ENCODE assay signal across 1 cellular context in the genomic region with DNA sequence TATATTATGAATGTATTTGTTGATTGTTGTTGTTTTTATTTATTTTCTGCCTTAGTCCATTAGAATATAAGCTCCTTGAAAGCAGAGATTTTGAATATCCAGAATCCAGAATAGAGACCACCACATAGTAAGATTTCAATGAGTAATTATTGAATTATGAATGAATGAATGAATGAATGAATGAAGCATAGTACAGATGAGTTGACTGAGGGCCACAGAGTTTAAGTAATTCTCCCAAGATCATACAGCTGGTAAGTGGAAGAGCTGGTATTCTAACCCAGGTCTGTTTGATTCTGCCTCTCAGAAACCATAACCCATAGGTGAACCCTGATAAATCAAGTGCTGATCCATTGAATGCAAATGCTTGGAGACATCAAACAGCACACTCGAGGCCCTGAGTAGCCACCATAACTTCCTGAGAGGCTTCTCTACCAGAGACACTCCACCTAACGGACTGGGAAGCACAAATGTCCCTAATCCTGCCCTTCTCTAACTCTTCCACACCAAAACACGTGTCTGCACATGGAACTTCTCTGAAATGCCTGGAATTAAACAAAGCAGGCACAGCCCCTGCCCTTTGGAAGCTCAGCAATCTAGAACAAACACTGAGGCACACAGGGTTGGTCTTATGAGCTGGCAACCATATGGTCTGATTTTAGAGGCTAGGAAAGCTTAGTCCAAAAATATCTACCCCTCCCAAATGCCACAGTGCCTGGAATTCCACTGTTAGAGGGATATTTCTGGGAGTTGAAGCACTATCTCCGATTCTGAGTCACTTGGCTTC.
TF ChIP-seq lines count a peak whose summit lies in the region.

No MANE protein-coding gene starts in this region.

TF ChIP-seq in HepG2, 621 proteins besides CTCF, POLR2A, EP300 and RAD21 (continued from another document and continues in another):
- TF ChIP-seq, protein P1, sequence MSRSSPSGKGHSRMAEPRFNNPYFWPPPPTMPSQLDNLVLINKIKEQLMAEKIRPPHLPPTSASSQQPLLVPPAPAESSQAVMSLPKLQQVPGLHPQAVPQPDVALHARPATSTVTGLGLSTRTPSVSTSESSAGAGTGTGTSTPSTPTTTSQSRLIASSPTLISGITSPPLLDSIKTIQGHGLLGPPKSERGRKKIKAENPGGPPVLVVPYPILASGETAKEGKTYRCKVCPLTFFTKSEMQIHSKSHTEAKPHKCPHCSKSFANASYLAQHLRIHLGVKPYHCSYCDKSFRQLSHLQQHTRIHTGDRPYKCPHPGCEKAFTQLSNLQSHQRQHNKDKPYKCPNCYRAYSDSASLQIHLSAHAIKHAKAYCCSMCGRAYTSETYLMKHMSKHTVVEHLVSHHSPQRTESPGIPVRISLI (CRISPR knock-in tag; IDR thresholded peaks at IDR 0.05; ENCODE audit: borderline replicate concordance) = no peak
- TF ChIP-seq, protein P2, sequence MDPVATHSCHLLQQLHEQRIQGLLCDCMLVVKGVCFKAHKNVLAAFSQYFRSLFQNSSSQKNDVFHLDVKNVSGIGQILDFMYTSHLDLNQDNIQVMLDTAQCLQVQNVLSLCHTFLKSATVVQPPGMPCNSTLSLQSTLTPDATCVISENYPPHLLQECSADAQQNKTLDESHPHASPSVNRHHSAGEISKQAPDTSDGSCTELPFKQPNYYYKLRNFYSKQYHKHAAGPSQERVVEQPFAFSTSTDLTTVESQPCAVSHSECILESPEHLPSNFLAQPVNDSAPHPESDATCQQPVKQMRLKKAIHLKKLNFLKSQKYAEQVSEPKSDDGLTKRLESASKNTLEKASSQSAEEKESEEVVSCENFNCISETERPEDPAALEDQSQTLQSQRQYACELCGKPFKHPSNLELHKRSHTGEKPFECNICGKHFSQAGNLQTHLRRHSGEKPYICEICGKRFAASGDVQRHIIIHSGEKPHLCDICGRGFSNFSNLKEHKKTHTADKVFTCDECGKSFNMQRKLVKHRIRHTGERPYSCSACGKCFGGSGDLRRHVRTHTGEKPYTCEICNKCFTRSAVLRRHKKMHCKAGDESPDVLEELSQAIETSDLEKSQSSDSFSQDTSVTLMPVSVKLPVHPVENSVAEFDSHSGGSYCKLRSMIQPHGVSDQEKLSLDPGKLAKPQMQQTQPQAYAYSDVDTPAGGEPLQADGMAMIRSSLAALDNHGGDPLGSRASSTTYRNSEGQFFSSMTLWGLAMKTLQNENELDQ (CRISPR knock-in tag; IDR thresholded peaks at IDR 0.05; ENCODE audit: borderline replicate concordance) = no peak
- TF ChIP-seq ZNF550 (CRISPR knock-in tag; IDR thresholded peaks at IDR 0.05; ENCODE audit: borderline replicate concordance) (no peak), SMARCE1 (IDR thresholded peaks at IDR 0.05; ENCODE audit: borderline replicate concordance) (no peak), MYC (CRISPR knock-in tag; IDR thresholded peaks at IDR 0.05; ENCODE audit: borderline replicate concordance) (peak; percentile 86), MXI1 (IDR thresholded peaks at IDR 0.05; ENCODE audit: borderline replicate concordance, low read depth, low read length) (peak; percentile 27; the same call in 1 of the 3 replicates), ZNF629 (CRISPR knock-in tag; conservative IDR thresholded peaks at IDR 0.05) (peak; percentile 58), DPF2 (CRISPR knock-in tag; IDR thresholded peaks at IDR 0.05; ENCODE audit: borderline replicate concordance, low read depth) (no peak), ZKSCAN1 (IDR thresholded peaks at IDR 0.05; ENCODE audit: low read length) (no peak), ASH2L (IDR thresholded peaks at IDR 0.05; ENCODE audit: insufficient read length, low read depth, low read length) (no peak), NR2F6 (IDR thresholded peaks at IDR 0.05) (no peak), NR2F6 (CRISPR knock-in tag; IDR thresholded peaks at IDR 0.05) (0 out of 2 replicates have a peak, but pooled peaks have one; percentile 39), HNRNPH1 (optimal IDR thresholded peaks at IDR 0.05; ENCODE audit: low read depth, low read length) (no peak), MED13 (CRISPR knock-in tag; IDR thresholded peaks at IDR 0.05) (peak; percentile 54; the same call in 1 of the 2 replicates), GZF1 (CRISPR knock-in tag; IDR thresholded peaks at IDR 0.05) (no peak), ZNF350 (CRISPR knock-in tag; IDR thresholded peaks at IDR 0.05; ENCODE audit: borderline replicate concordance, low read depth) (no peak), SMC3 (IDR thresholded peaks at IDR 0.05; ENCODE audit: low read length) (peak; percentile 25; the same call in 1 of the 2 replicates), ZNF709 (CRISPR knock-in tag; IDR thresholded peaks at IDR 0.05) (peak; percentile 39; the same call in 1 of the 2 replicates), FIP1L1 (IDR thresholded peaks at IDR 0.05; ENCODE audit: borderline replicate concordance, insufficient read depth, low read depth, low read length) (no peak), KDM6A (CRISPR knock-in tag; IDR thresholded peaks at IDR 0.05; ENCODE audit: low read depth) (peak; percentile 71; the same call in 1 of the 2 replicates), GATA4 (IDR thresholded peaks at IDR 0.05; ENCODE audit: borderline replicate concordance, low read depth) (no peak), YEATS4 (CRISPR knock-in tag; IDR thresholded peaks at IDR 0.05; ENCODE audit: borderline replicate concordance) (peak; percentile 40; the same call in 1 of the 2 replicates), ATAD3A (CRISPR knock-in tag; IDR thresholded peaks at IDR 0.05) (no peak), ZNF44 (CRISPR knock-in tag; IDR thresholded peaks at IDR 0.05) (no peak), ZIK1 (CRISPR knock-in tag; IDR thresholded peaks at IDR 0.05; ENCODE audit: borderline replicate concordance, low read depth) (no peak), BCL6 (CRISPR knock-in tag; IDR thresholded peaks at IDR 0.05) (peak; percentile 52; the same call in 1 of the 2 replicates), ZNF713 (CRISPR knock-in tag; IDR thresholded peaks at IDR 0.05) (no peak), ZNF292 (CRISPR knock-in tag; IDR thresholded peaks at IDR 0.05; ENCODE audit: borderline replicate concordance, low read depth) (peak; percentile 62; the same call in 1 of the 2 replicates), EED (CRISPR knock-in tag; IDR thresholded peaks at IDR 0.05) (no peak), TBX2 (CRISPR knock-in tag; IDR thresholded peaks at IDR 0.05; ENCODE audit: borderline replicate concordance) (no peak; the same call in 1 of the 2 replicates), HHEX (CRISPR knock-in tag; IDR thresholded peaks at IDR 0.05) (no peak), BORCS8-MEF2B (CRISPR knock-in tag; IDR thresholded peaks at IDR 0.05) (no peak), SMAD1 (CRISPR knock-in tag; IDR thresholded peaks at IDR 0.05; ENCODE audit: borderline replicate concordance, low read depth) (no peak)
- TF ChIP-seq, protein P3, sequence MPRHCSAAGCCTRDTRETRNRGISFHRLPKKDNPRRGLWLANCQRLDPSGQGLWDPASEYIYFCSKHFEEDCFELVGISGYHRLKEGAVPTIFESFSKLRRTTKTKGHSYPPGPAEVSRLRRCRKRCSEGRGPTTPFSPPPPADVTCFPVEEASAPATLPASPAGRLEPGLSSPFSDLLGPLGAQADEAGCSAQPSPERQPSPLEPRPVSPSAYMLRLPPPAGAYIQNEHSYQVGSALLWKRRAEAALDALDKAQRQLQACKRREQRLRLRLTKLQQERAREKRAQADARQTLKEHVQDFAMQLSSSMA (CRISPR knock-in tag; IDR thresholded peaks at IDR 0.05) = no peak
- TF ChIP-seq, protein P4, sequence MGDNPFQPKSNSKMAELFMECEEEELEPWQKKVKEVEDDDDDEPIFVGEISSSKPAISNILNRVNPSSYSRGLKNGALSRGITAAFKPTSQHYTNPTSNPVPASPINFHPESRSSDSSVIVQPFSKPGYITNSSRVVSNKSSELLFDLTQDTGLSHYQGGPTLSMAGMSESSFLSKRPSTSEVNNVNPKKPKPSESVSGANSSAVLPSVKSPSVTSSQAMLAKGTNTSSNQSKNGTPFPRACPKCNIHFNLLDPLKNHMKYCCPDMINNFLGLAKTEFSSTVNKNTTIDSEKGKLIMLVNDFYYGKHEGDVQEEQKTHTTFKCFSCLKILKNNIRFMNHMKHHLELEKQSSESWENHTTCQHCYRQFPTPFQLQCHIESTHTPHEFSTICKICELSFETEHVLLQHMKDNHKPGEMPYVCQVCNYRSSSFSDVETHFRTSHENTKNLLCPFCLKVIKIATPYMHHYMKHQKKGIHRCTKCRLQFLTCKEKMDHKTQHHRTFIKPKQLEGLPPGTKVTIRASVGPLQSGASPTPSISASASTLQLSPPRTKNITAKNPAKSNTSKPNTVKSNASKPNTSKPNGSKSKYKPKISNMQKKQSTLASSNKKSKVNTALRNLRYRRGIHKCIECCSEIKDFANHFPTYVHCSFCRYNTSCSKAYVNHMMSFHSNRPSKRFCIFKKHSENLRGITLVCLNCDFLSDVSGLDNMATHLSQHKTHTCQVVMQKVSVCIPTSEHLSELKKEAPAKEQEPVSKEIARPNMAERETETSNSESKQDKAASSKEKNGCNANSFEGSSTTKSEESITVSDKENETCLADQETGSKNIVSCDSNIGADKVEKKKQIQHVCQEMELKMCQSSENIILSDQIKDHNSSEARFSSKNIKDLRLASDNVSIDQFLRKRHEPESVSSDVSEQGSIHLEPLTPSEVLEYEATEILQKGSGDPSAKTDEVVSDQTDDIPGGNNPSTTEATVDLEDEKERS (CRISPR knock-in tag; IDR thresholded peaks at IDR 0.05) = peak; percentile 42; the same call in 1 of the 2 replicates
- TF ChIP-seq, protein P5, sequence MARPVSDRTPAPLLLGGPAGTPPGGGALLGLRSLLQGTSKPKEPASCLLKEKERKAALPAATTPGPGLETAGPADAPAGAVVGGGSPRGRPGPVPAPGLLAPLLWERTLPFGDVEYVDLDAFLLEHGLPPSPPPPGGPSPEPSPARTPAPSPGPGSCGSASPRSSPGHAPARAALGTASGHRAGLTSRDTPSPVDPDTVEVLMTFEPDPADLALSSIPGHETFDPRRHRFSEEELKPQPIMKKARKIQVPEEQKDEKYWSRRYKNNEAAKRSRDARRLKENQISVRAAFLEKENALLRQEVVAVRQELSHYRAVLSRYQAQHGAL (CRISPR knock-in tag; IDR thresholded peaks at IDR 0.05; ENCODE audit: not compliant biosample characterization) = no peak
- TF ChIP-seq, protein P6, sequence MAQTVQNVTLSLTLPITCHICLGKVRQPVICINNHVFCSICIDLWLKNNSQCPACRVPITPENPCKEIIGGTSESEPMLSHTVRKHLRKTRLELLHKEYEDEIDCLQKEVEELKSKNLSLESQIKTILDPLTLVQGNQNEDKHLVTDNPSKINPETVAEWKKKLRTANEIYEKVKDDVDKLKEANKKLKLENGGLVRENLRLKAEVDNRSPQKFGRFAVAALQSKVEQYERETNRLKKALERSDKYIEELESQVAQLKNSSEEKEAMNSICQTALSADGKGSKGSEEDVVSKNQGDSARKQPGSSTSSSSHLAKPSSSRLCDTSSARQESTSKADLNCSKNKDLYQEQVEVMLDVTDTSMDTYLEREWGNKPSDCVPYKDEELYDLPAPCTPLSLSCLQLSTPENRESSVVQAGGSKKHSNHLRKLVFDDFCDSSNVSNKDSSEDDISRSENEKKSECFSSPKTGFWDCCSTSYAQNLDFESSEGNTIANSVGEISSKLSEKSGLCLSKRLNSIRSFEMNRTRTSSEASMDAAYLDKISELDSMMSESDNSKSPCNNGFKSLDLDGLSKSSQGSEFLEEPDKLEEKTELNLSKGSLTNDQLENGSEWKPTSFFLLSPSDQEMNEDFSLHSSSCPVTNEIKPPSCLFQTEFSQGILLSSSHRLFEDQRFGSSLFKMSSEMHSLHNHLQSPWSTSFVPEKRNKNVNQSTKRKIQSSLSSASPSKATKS (CRISPR knock-in tag; IDR thresholded peaks at IDR 0.05) = no peak
- TF ChIP-seq, protein P7, sequence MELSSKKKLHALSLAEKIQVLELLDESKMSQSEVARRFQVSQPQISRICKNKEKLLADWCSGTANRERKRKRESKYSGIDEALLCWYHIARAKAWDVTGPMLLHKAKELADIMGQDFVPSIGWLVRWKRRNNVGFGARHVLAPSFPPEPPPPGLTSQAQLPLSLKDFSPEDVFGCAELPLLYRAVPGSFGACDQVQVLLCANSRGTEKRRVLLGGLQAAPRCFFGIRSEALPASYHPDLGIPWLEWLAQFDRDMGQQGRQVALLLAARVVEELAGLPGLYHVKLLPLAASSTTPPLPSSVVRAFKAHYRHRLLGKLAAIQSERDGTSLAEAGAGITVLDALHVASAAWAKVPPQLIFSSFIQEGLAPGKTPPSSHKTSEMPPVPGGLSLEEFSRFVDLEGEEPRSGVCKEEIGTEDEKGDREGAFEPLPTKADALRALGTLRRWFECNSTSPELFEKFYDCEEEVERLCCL (CRISPR knock-in tag; IDR thresholded peaks at IDR 0.05; ENCODE audit: borderline replicate concordance) = no peak
- TF ChIP-seq, protein P8, sequence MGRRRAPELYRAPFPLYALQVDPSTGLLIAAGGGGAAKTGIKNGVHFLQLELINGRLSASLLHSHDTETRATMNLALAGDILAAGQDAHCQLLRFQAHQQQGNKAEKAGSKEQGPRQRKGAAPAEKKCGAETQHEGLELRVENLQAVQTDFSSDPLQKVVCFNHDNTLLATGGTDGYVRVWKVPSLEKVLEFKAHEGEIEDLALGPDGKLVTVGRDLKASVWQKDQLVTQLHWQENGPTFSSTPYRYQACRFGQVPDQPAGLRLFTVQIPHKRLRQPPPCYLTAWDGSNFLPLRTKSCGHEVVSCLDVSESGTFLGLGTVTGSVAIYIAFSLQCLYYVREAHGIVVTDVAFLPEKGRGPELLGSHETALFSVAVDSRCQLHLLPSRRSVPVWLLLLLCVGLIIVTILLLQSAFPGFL (CRISPR knock-in tag; IDR thresholded peaks at IDR 0.05) = no peak
- TF ChIP-seq, protein P9, sequence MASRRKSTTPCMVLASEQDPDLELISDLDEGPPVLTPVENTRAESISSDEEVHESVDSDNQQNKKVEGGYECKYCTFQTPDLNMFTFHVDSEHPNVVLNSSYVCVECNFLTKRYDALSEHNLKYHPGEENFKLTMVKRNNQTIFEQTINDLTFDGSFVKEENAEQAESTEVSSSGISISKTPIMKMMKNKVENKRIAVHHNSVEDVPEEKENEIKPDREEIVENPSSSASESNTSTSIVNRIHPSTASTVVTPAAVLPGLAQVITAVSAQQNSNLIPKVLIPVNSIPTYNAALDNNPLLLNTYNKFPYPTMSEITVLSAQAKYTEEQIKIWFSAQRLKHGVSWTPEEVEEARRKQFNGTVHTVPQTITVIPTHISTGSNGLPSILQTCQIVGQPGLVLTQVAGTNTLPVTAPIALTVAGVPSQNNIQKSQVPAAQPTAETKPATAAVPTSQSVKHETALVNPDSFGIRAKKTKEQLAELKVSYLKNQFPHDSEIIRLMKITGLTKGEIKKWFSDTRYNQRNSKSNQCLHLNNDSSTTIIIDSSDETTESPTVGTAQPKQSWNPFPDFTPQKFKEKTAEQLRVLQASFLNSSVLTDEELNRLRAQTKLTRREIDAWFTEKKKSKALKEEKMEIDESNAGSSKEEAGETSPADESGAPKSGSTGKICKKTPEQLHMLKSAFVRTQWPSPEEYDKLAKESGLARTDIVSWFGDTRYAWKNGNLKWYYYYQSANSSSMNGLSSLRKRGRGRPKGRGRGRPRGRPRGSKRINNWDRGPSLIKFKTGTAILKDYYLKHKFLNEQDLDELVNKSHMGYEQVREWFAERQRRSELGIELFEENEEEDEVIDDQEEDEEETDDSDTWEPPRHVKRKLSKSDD (CRISPR knock-in tag; IDR thresholded peaks at IDR 0.05; ENCODE audit: low read depth) = no peak
- TF ChIP-seq, protein P10, sequence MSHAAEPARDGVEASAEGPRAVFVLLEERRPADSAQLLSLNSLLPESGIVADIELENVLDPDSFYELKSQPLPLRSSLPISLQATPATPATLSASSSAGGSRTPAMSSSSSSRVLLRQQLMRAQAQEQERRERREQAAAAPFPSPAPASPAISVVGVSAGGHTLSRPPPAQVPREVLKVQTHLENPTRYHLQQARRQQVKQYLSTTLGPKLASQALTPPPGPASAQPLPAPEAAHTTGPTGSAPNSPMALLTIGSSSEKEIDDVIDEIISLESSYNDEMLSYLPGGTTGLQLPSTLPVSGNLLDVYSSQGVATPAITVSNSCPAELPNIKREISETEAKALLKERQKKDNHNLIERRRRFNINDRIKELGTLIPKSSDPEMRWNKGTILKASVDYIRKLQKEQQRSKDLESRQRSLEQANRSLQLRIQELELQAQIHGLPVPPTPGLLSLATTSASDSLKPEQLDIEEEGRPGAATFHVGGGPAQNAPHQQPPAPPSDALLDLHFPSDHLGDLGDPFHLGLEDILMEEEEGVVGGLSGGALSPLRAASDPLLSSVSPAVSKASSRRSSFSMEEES (CRISPR knock-in tag; IDR thresholded peaks at IDR 0.05) = peak; percentile 80
